Comparison of ENCODE assay signal across 18 cellular contexts in genomic region chr6:75115501-75115900, GRCh38.
A peak's percentile ranks its signal among the peaks of the same experiment; 100 is the strongest.
DNase-seq lines count a peak whose midpoint lies in the region; ATAC-seq and TF ChIP-seq lines count a peak whose summit lies in the region.
"Had no signal": no experiment of that assay in that cellular context is flagged by ENCODE, and none has a peak within 500 bp of the region (broad histone marks: within the 10 kb centered on the region; RNA-seq: fewer than 3 reads in every experiment).

No MANE protein-coding gene starts in this region.

- H3K27ac Mint-ChIP-seq in HFFc6 = peak overlapping the region; percentile 26; the same call in 1 of the 2 replicates
- no peak overlapping the region for H3K27ac Mint-ChIP-seq in nephron progenitor cell
- H3K27ac Mint-ChIP-seq: activated naive CD4-positive, alpha-beta T cell treated with anti-CD3 and anti-CD28 coated beads, Interleukin-2, amount 50 U/mL, for 24 hours; activated T-cell treated with anti-CD3 and anti-CD28 coated beads, Interleukin-2, amount 50 U/mL, for 24 hours; CD8-positive, alpha-beta T cell; progenitor cell of endocrine pancreas; stimulated activated naive CD8-positive, alpha-beta T cell treated with anti-CD3 and anti-CD28 coated beads, Interleukin-15, amount 100 ng/mL, for 72 hours had no signal

- H3K27me3 Mint-ChIP-seq in HFFc6 (ENCODE audit: insufficient read depth) (peaks cover 4% of the 10 kb centered on the region; the same call in 1 of the 2 replicates), nephron progenitor cell (ENCODE audit: low read depth, poor library complexity) (no peaks in the 10 kb centered on the region)
- H3K27me3 Mint-ChIP-seq: activated T-cell treated with anti-CD3 and anti-CD28 coated beads, Interleukin-2, amount 50 U/mL, for 24 hours; progenitor cell of endocrine pancreas had no signal

- H3K4me3 Mint-ChIP-seq in HFFc6 (no peak overlapping the region), nephron progenitor cell (no peak overlapping the region)
- H3K4me3 Mint-ChIP-seq: activated naive CD4-positive, alpha-beta T cell treated with anti-CD3 and anti-CD28 coated beads, Interleukin-2, amount 50 U/mL, for 24 hours; activated T-cell treated with anti-CD3 and anti-CD28 coated beads, Interleukin-2, amount 50 U/mL, for 24 hours; CD8-positive, alpha-beta T cell; stimulated activated naive CD8-positive, alpha-beta T cell treated with anti-CD3 and anti-CD28 coated beads, Interleukin-15, amount 100 ng/mL, for 72 hours had no signal

- ATAC-seq in HG03097 (IDR thresholded peaks at IDR 0.05; ENCODE audit: low FRiP score, unreplicated experiment) = no peak
- no peak for ATAC-seq in HG02588 (IDR thresholded peaks at IDR 0.05; ENCODE audit: unreplicated experiment)
- ATAC-seq: CD8-positive, alpha-beta T cell; foreskin keratinocyte; left lung; stimulated activated naive CD8-positive, alpha-beta T cell treated with anti-CD3 and anti-CD28 coated beads, Interleukin-15, amount 100 ng/mL, for 72 hours had no signal

- peaks cover 0 to 31% (median 18%) of the 10 kb centered on the region in 4 donors for H3K4me1 ChIP-seq in sigmoid colon
- H3K4me1 ChIP-seq: foreskin keratinocyte, left lung had no signal

- intact Hi-C loops in sigmoid colon (cut with DNase I) = no loop called here

- H3K4me3 ChIP-seq in choroid plexus epithelial cell (ENCODE audit: low read depth, low read length) = no peak overlapping the region
- H3K4me3 ChIP-seq in sigmoid colon = peak overlapping the region in 1 of 4 donors; percentile 1
- H3K4me3 ChIP-seq in MG63 = no peak overlapping the region
- H3K4me3 ChIP-seq: left lung had no signal

- H3K27me3 ChIP-seq in sigmoid colon (no peaks in the 10 kb centered on the region), MG63 (no peaks in the 10 kb centered on the region)
- H3K27me3 ChIP-seq: foreskin keratinocyte, left lung had no signal

- H3K4me1 Mint-ChIP-seq in HFFc6 (ENCODE audit: low read depth) = peaks cover 56% of the 10 kb centered on the region
- H3K4me1 Mint-ChIP-seq in nephron progenitor cell = no peaks in the 10 kb centered on the region
- H3K4me1 Mint-ChIP-seq: activated naive CD4-positive, alpha-beta T cell treated with anti-CD3 and anti-CD28 coated beads, Interleukin-2, amount 50 U/mL, for 24 hours; stimulated activated naive CD8-positive, alpha-beta T cell treated with anti-CD3 and anti-CD28 coated beads, Interleukin-15, amount 100 ng/mL, for 72 hours had no signal

- peak overlapping the region; percentile 39 to 64 (median 61) for H3K27ac ChIP-seq in sigmoid colon
- H3K27ac ChIP-seq: foreskin keratinocyte, left lung had no signal

- WGBS in sigmoid colon, 2 donors = 65 to 74% methylated on average over 3 of the region's 3 CpGs

- H3K9me3 Mint-ChIP-seq in HFFc6 = no peaks in the 10 kb centered on the region
- H3K9me3 Mint-ChIP-seq in nephron progenitor cell = no peaks in the 10 kb centered on the region
- H3K9me3 Mint-ChIP-seq: activated naive CD4-positive, alpha-beta T cell treated with anti-CD3 and anti-CD28 coated beads, Interleukin-2, amount 50 U/mL, for 24 hours; activated T-cell treated with anti-CD3 and anti-CD28 coated beads, Interleukin-2, amount 50 U/mL, for 24 hours; CD8-positive, alpha-beta T cell; stimulated activated naive CD8-positive, alpha-beta T cell treated with anti-CD3 and anti-CD28 coated beads, Interleukin-15, amount 100 ng/mL, for 72 hours had no signal

- DNase-seq in HFFc6 (no peak), choroid plexus epithelial cell (ENCODE audit: low read depth) (peak; percentile 85), kidney tubule cell (ENCODE audit: low spot score) (peak; percentile 46), sigmoid colon (no peak), nephron progenitor cell (no peak), MG63 (no peak)
- DNase-seq: activated T-cell treated with anti-CD3 and anti-CD28 coated beads, Interleukin-2, amount 50 U/mL, for 24 hours; CD8-positive, alpha-beta T cell; DND-41; effector CD8-positive, alpha-beta T cell; foreskin keratinocyte; left lung; NCI-H1105; stimulated activated naive CD8-positive, alpha-beta T cell treated with anti-CD3 and anti-CD28 coated beads, Interleukin-15, amount 100 ng/mL, for 72 hours had no signal

- H3K9me3 ChIP-seq in sigmoid colon (no peaks in the 10 kb centered on the region), MG63 (no peaks in the 10 kb centered on the region)
- H3K9me3 ChIP-seq: left lung had no signal

- H3K36me3 ChIP-seq in sigmoid colon (peaks cover 0 to 43% (median 4%) of the 10 kb centered on the region in 4 donors), MG63 (peaks cover 16% of the 10 kb centered on the region)
- H3K36me3 ChIP-seq: left lung had no signal

- TF ChIP-seq CTCF in HFFc6 (IDR thresholded peaks at IDR 0.05) (no peak), choroid plexus epithelial cell (conservative IDR thresholded peaks at IDR 0.05; ENCODE audit: low read depth, low read length) (no peak), sigmoid colon (IDR thresholded peaks at IDR 0.05) (no peak), nephron progenitor cell (IDR thresholded peaks at IDR 0.05) (no peak)

- H3K36me3 Mint-ChIP-seq in HFFc6 (ENCODE audit: low read depth) = peaks cover 79% of the 10 kb centered on the region
- H3K36me3 Mint-ChIP-seq in nephron progenitor cell (ENCODE audit: low read depth) = no peaks in the 10 kb centered on the region
- H3K36me3 Mint-ChIP-seq: activated naive CD4-positive, alpha-beta T cell treated with anti-CD3 and anti-CD28 coated beads, Interleukin-2, amount 50 U/mL, for 24 hours; CD8-positive, alpha-beta T cell had no signal

- no peak for TF ChIP-seq POLR2A in sigmoid colon (IDR thresholded peaks at IDR 0.05)

- no peak for TF ChIP-seq EP300 in sigmoid colon (IDR thresholded peaks at IDR 0.05)

Comparison
In these comparisons a context has a peak if more than half of its experiments do, and no peak if none do; other contexts are left out.
1. DNase-seq: peak in choroid plexus epithelial cell (single experiment) and kidney tubule cell (single experiment); none in HFFc6 (single experiment), sigmoid colon (single experiment), nephron progenitor cell (single experiment) and MG63 (single experiment).